Comparison of ENCODE assay signal across 2 cellular contexts in genomic region chr14:103074699-103075341, GRCh38.
TF ChIP-seq lines count a peak whose summit lies in the region.

No MANE protein-coding gene starts in this region.

TF ChIP-seq in GM12878, 131 proteins besides CTCF, POLR2A, EP300 and RAD21:
- TF ChIP-seq BHLHE40 (IDR thresholded peaks at IDR 0.05; ENCODE audit: borderline replicate concordance in 1 of 2, low read depth in 2 of 2, low read length in 1 of 2) (peak in 1 of 2 experiments; percentile 14; a peak in 1 of 4 replicates), HCFC1 (IDR thresholded peaks at IDR 0.05; ENCODE audit: low read length) (no peak)
TF ChIP-seq in GM12878: peak in this region for 1.

TF ChIP-seq in HepG2, 621 proteins besides CTCF, POLR2A, EP300 and RAD21 (continues in another document):
- TF ChIP-seq SP1 (IDR thresholded peaks at IDR 0.05): no peak
- TF ChIP-seq SP1 (CRISPR knock-in tag; IDR thresholded peaks at IDR 0.05): no peak
- no peak for TF ChIP-seq ATF3 (CRISPR knock-in tag; IDR thresholded peaks at IDR 0.05)
- no peak for TF ChIP-seq ZNF644 (CRISPR knock-in tag; IDR thresholded peaks at IDR 0.05; ENCODE audit: low read depth)
- TF ChIP-seq REST (IDR thresholded peaks at IDR 0.05; ENCODE audit: borderline replicate concordance in 1 of 2, low read depth in 1 of 2, low read length in 2 of 2): no peak
- TF ChIP-seq ZNF441 (CRISPR knock-in tag; IDR thresholded peaks at IDR 0.05; ENCODE audit: borderline replicate concordance): no peak
- TF ChIP-seq RXRA (CRISPR knock-in tag; IDR thresholded peaks at IDR 0.05): peak; percentile 50
- no peak for TF ChIP-seq ZNF10 (CRISPR knock-in tag; IDR thresholded peaks at IDR 0.05; ENCODE audit: borderline replicate concordance, low read depth)
- TF ChIP-seq NRL (CRISPR knock-in tag; IDR thresholded peaks at IDR 0.05; ENCODE audit: borderline replicate concordance): peak; percentile 48; the same call in 1 of the 2 replicates
- no peak for TF ChIP-seq ZFP1 (CRISPR knock-in tag; IDR thresholded peaks at IDR 0.05)
- TF ChIP-seq ARID2 (CRISPR knock-in tag; IDR thresholded peaks at IDR 0.05; ENCODE audit: borderline replicate concordance): no peak
- no peak for TF ChIP-seq RNF219 (CRISPR knock-in tag; IDR thresholded peaks at IDR 0.05)
- no peak for TF ChIP-seq KAT7 (CRISPR knock-in tag; IDR thresholded peaks at IDR 0.05; ENCODE audit: borderline replicate concordance)
- no peak for TF ChIP-seq ZNF143 (CRISPR knock-in tag; IDR thresholded peaks at IDR 0.05)
- TF ChIP-seq ZNF343 (CRISPR knock-in tag; IDR thresholded peaks at IDR 0.05): no peak
- TF ChIP-seq FOXP4 (CRISPR knock-in tag; IDR thresholded peaks at IDR 0.05): no peak
- no peak for TF ChIP-seq NR1H2 (CRISPR knock-in tag; IDR thresholded peaks at IDR 0.05; ENCODE audit: borderline replicate concordance, low read depth)
- no peak for TF ChIP-seq ZNF260 (CRISPR knock-in tag; IDR thresholded peaks at IDR 0.05; ENCODE audit: borderline replicate concordance, low read depth)
- no peak for TF ChIP-seq THAP7 (CRISPR knock-in tag; IDR thresholded peaks at IDR 0.05)
- peak; percentile 30; the same call in 1 of the 2 replicates for TF ChIP-seq ZSCAN25 (CRISPR knock-in tag; IDR thresholded peaks at IDR 0.05)
- no peak for TF ChIP-seq GPN1 (CRISPR knock-in tag; IDR thresholded peaks at IDR 0.05; ENCODE audit: borderline replicate concordance)
- no peak for TF ChIP-seq TRIM24 (CRISPR knock-in tag; IDR thresholded peaks at IDR 0.05)
- TF ChIP-seq ZUFSP (CRISPR knock-in tag; IDR thresholded peaks at IDR 0.05; ENCODE audit: borderline replicate concordance): no peak
- no peak for TF ChIP-seq TAF15 (IDR thresholded peaks at IDR 0.05; ENCODE audit: low read depth, low read length, poor library complexity, severe bottlenecking)
- TF ChIP-seq HNF4A (CRISPR knock-in tag; IDR thresholded peaks at IDR 0.05): no peak
- no peak for TF ChIP-seq RCOR2 (CRISPR knock-in tag; IDR thresholded peaks at IDR 0.05)
- TF ChIP-seq ELF4 (CRISPR knock-in tag; IDR thresholded peaks at IDR 0.05; ENCODE audit: borderline replicate concordance): no peak
- TF ChIP-seq MTA1 (CRISPR knock-in tag; IDR thresholded peaks at IDR 0.05; ENCODE audit: borderline replicate concordance): no peak
- TF ChIP-seq THYN1 (CRISPR knock-in tag; IDR thresholded peaks at IDR 0.05; ENCODE audit: borderline replicate concordance, low read depth): no peak
- TF ChIP-seq ZNF572 (CRISPR knock-in tag; IDR thresholded peaks at IDR 0.05): no peak
- TF ChIP-seq ZNF790 (CRISPR knock-in tag; IDR thresholded peaks at IDR 0.05; ENCODE audit: borderline replicate concordance): no peak
- TF ChIP-seq PAWR (CRISPR knock-in tag; IDR thresholded peaks at IDR 0.05; ENCODE audit: borderline replicate concordance): no peak
- TF ChIP-seq ZNF318 (CRISPR knock-in tag; IDR thresholded peaks at IDR 0.05): no peak
- no peak for TF ChIP-seq SNRNP70 (IDR thresholded peaks at IDR 0.05; ENCODE audit: low read depth, low read length)
- no peak for TF ChIP-seq ZNF781 (CRISPR knock-in tag; IDR thresholded peaks at IDR 0.05; ENCODE audit: borderline replicate concordance, not compliant biosample characterization)
- TF ChIP-seq ZBTB44 (CRISPR knock-in tag; IDR thresholded peaks at IDR 0.05): no peak
- no peak for TF ChIP-seq NR2F1 (CRISPR knock-in tag; IDR thresholded peaks at IDR 0.05)
- no peak for TF ChIP-seq CREM (IDR thresholded peaks at IDR 0.05)
- TF ChIP-seq CREM (CRISPR knock-in tag; IDR thresholded peaks at IDR 0.05): no peak
- no peak for TF ChIP-seq KMT2B (CRISPR knock-in tag; IDR thresholded peaks at IDR 0.05)
